In the genomic region with DNA sequence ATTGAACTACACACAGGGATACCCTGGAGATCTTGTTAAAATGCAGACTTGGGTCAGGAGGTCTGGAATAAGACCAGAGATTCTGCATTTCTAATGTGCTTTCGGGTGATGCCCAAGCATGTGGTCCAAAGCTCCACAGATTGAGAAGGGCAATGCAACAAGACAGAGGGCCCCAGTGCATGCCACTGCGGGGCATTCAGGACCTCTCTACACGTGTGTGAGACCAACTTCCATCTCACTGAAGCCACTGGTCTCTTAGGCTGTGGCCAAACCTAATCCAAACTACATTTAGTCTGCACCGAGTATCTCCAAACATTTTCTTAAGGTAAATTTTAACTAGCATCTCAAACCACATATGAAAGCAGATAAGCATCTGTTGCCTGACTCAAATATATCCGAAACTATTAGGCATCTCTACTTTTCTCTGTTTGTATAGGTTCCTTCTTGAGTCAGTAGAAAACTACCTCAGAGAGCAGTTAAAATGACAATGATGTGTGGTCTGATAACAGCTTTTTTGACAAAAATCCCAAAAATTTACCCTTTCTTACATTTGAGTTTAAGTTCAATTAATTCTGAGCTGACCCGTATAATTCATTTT, we compare ENCODE assay signal across 11 cellular contexts.
A peak's percentile ranks its signal among the peaks of the same experiment; 100 is the strongest.
DNase-seq lines count a peak whose midpoint lies in the region; ATAC-seq and TF ChIP-seq lines count a peak whose summit lies in the region.
"Had no signal": no experiment of that assay in that cellular context is flagged by ENCODE, and none has a peak within 500 bp of the region (broad histone marks: within the 10 kb centered on the region; RNA-seq: fewer than 3 reads in every experiment).

No MANE protein-coding gene starts in this region.

- peak; percentile 50 for TF ChIP-seq POLR2A in GM19193 (IDR thresholded peaks at IDR 0.05; ENCODE audit: extremely low read depth, insufficient read depth, insufficient read length)

- peaks cover 47% of the 10 kb centered on the region for H3K36me3 Mint-ChIP-seq in CD8-positive, alpha-beta T cell
- H3K36me3 Mint-ChIP-seq in T-helper 1 cell treated with Interleukin-12 subunit alpha and Interleukin-12 subunit beta and Interleukin-4 antibody, amounts not matched to agents 30 μg/mL and 1 μg/mL, for 36 hours (ENCODE audit: low read depth) = peaks cover 40% of the 10 kb centered on the region

- H3K4me1 Mint-ChIP-seq in CD8-positive, alpha-beta T cell (ENCODE audit: low read depth) = peaks cover 78% of the 10 kb centered on the region
- H3K4me1 Mint-ChIP-seq in T-helper 1 cell treated with Interleukin-12 subunit alpha and Interleukin-12 subunit beta and Interleukin-4 antibody, amounts not matched to agents 30 μg/mL and 1 μg/mL, for 36 hours (ENCODE audit: low read depth) = peaks cover 65% of the 10 kb centered on the region

- POLR2A ChIA-PET in CD8-positive, alpha-beta T cell (lab: Charles Lee) = interaction anchor here (0.8 to 1.3 kb wide), 3 partner anchors 12 to 31 kb away, joined by 3 to 5 read pairs (median 4); no protein-coding TSS in a partner anchor

- no peaks in the 10 kb centered on the region for H3K27me3 ChIP-seq in CD8-positive, alpha-beta T cell (ENCODE audit: insufficient read depth, low read length)

- H3K9me3 ChIP-seq in CD8-positive, alpha-beta T cell (ENCODE audit: low read length) = no peaks in the 10 kb centered on the region
- H3K9me3 ChIP-seq: Caco-2 had no signal

- H3K27ac ChIP-seq in CD8-positive, alpha-beta T cell (ENCODE audit: low read depth, low read length) = no peak overlapping the region
- H3K27ac ChIP-seq: coronary artery had no signal

- H3K4me3 Mint-ChIP-seq in CD8-positive, alpha-beta T cell = peak overlapping the region; percentile 93
- peak overlapping the region; percentile 96 for H3K4me3 Mint-ChIP-seq in T-helper 1 cell treated with Interleukin-12 subunit alpha and Interleukin-12 subunit beta and Interleukin-4 antibody, amounts not matched to agents 30 μg/mL and 1 μg/mL, for 36 hours

- intact Hi-C loops in CD8-positive, alpha-beta T cell (cut with DNase I, micrococcal nuclease) = no loop called here

- no peak overlapping the region for H3K4me3 ChIP-seq in CD8-positive, alpha-beta T cell (ENCODE audit: low read depth, low read length)
- H3K4me3 ChIP-seq: coronary artery had no signal

- DNase-seq in CD8-positive, alpha-beta T cell = no peak
- DNase-seq in NCI-H1417 (lab: John Stamatoyannopoulos, UW) = no peak
- DNase-seq in stimulated activated CD8-positive, alpha-beta memory T cell treated with anti-CD3 and anti-CD28 coated beads, Interleukin-4, amount 100 ng/mL, for 48 hours = no peak
- no peak for DNase-seq in ecto neural progenitor cell (ENCODE audit: low spot score)
- DNase-seq in SW 1271 (lab: John Stamatoyannopoulos, UW) = no peak
- DNase-seq: Caco-2 had no signal

- H3K36me3 ChIP-seq in CD8-positive, alpha-beta T cell (ENCODE audit: insufficient read depth, low read length) = no peaks in the 10 kb centered on the region

- no peak for ATAC-seq in CD8-positive, alpha-beta T cell
- ATAC-seq in HG03025 (IDR thresholded peaks at IDR 0.05; ENCODE audit: low FRiP score, unreplicated experiment) = peak; percentile 28
- ATAC-seq: left lobe of liver had no signal

- no peak for TF ChIP-seq CTCF in CD8-positive, alpha-beta T cell (IDR thresholded peaks at IDR 0.05)

- peak overlapping the region; percentile 35 for H3K27ac Mint-ChIP-seq in CD8-positive, alpha-beta T cell
- peak overlapping the region; percentile 80 for H3K27ac Mint-ChIP-seq in T-helper 1 cell treated with Interleukin-12 subunit alpha and Interleukin-12 subunit beta and Interleukin-4 antibody, amounts not matched to agents 30 μg/mL and 1 μg/mL, for 36 hours

- no peaks in the 10 kb centered on the region for H3K9me3 Mint-ChIP-seq in CD8-positive, alpha-beta T cell
- H3K9me3 Mint-ChIP-seq in T-helper 1 cell treated with Interleukin-12 subunit alpha and Interleukin-12 subunit beta and Interleukin-4 antibody, amounts not matched to agents 30 μg/mL and 1 μg/mL, for 36 hours = peaks cover 7% of the 10 kb centered on the region

- CTCF ChIA-PET in CD8-positive, alpha-beta T cell (lab: Charles Lee) = interaction anchor here (1.2 to 2.7 kb wide), 3 partner anchors 12 to 56 kb away, joined by 4 to 9 read pairs (median 5); no protein-coding TSS in a partner anchor

- H3K27me3 Mint-ChIP-seq in CD8-positive, alpha-beta T cell (ENCODE audit: low read depth) = no peaks in the 10 kb centered on the region
- H3K27me3 Mint-ChIP-seq in T-helper 1 cell treated with Interleukin-12 subunit alpha and Interleukin-12 subunit beta and Interleukin-4 antibody, amounts not matched to agents 30 μg/mL and 1 μg/mL, for 36 hours (ENCODE audit: low read depth) = no peaks in the 10 kb centered on the region

- H3K4me1 ChIP-seq in CD8-positive, alpha-beta T cell (ENCODE audit: insufficient read depth, low read length) = peaks cover 39% of the 10 kb centered on the region
- H3K4me1 ChIP-seq: Caco-2 had no signal
